34 cellular contexts compared by ENCODE assay signal in the genomic region with DNA sequence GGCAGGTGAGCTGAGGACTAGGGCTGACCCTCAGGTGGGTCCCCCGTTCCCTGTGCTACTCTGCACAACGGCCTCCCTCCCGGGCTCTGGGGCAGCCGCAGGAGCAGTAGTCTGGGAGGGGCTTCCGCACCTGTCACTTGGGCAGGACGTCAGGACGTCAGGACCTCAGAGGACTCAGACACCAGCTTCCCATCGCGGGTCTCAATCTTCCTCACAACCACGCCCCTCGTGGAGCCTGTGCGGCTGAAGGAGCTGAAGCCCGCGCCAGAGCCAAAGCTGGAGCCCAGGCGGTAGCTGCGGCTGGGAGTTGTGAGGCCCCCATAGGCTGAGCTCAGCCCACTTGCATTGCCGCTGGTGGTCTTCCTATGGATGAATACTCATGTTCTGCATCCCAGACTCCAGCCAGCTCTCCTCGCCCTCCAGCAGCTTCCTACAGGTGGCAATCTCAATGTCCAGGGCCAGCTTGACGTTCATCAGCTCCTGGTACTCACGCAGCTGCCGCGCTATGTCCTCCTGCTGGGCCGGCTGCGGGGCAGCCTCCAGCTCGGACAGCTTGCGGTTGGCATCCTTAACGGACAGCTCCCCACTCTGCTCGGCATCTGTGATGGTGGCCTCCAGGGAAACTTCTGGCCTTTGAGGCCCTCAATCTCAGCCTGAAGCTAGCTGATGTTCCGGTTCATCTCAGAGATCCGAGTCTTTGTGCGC.
"Had no signal": no experiment of that assay in that cellular context is flagged by ENCODE, and none has a peak within 500 bp of the region (broad histone marks: within the 10 kb centered on the region; RNA-seq: fewer than 3 reads in every experiment).

No MANE protein-coding gene starts in this region.

- H3K36me3 ChIP-seq: brain microvascular endothelial cell, Peyer's patch, SJCRH30 had no signal

- H3K27me3 ChIP-seq: brain microvascular endothelial cell, Peyer's patch, SJCRH30 had no signal

- ATAC-seq: activated CD8-positive, alpha-beta memory T cell treated with anti-CD3 and anti-CD28 coated beads, Interleukin-2, amount 10 ng/mL, durations not matched to agents 7 days and 5 days; activated naive CD8-positive, alpha-beta T cell treated with anti-CD3 and anti-CD28 coated beads, Interleukin-2, amount 50 U/mL, for 24 hours; K562; PC-3 had no signal

- H3K4me3 Mint-ChIP-seq: activated CD4-positive, alpha-beta memory T cell treated with anti-CD3 and anti-CD28 coated beads, Interleukin-2, amount 10 ng/mL, durations not matched to agents 7 days and 5 days; activated CD8-positive, alpha-beta memory T cell treated with anti-CD3 and anti-CD28 coated beads, Interleukin-2, amount 10 ng/mL, durations not matched to agents 7 days and 5 days; activated naive CD4-positive, alpha-beta T cell treated with anti-CD3 and anti-CD28 coated beads, Interleukin-2, amount 10 ng/mL, durations not matched to agents 7 days and 5 days; activated naive CD8-positive, alpha-beta T cell; activated naive CD8-positive, alpha-beta T cell treated with anti-CD3 and anti-CD28 coated beads, Interleukin-2, amount 50 U/mL, for 24 hours had no signal

- H3K27me3 Mint-ChIP-seq: activated CD4-positive, alpha-beta memory T cell treated with anti-CD3 and anti-CD28 coated beads, Interleukin-2, amount 10 ng/mL, durations not matched to agents 7 days and 5 days; activated CD8-positive, alpha-beta memory T cell treated with anti-CD3 and anti-CD28 coated beads, Interleukin-2, amount 10 ng/mL, durations not matched to agents 7 days and 5 days; activated naive CD4-positive, alpha-beta T cell treated with anti-CD3 and anti-CD28 coated beads, Interleukin-2, amount 10 ng/mL, durations not matched to agents 7 days and 5 days had no signal

- H3K4me1 Mint-ChIP-seq: activated CD4-positive, alpha-beta memory T cell treated with anti-CD3 and anti-CD28 coated beads, Interleukin-2, amount 10 ng/mL, durations not matched to agents 7 days and 5 days; activated CD8-positive, alpha-beta memory T cell treated with anti-CD3 and anti-CD28 coated beads, Interleukin-2, amount 10 ng/mL, durations not matched to agents 7 days and 5 days; activated naive CD4-positive, alpha-beta T cell treated with anti-CD3 and anti-CD28 coated beads, Interleukin-2, amount 10 ng/mL, durations not matched to agents 7 days and 5 days; activated naive CD8-positive, alpha-beta T cell treated with anti-CD3 and anti-CD28 coated beads, Interleukin-2, amount 50 U/mL, for 24 hours had no signal

- H3K9me3 Mint-ChIP-seq: activated CD4-positive, alpha-beta memory T cell treated with anti-CD3 and anti-CD28 coated beads, Interleukin-2, amount 10 ng/mL, durations not matched to agents 7 days and 5 days; activated naive CD4-positive, alpha-beta T cell treated with anti-CD3 and anti-CD28 coated beads, Interleukin-2, amount 10 ng/mL, durations not matched to agents 7 days and 5 days; activated naive CD8-positive, alpha-beta T cell treated with anti-CD3 and anti-CD28 coated beads, Interleukin-2, amount 50 U/mL, for 24 hours had no signal

- DNase-seq: activated CD4-positive, alpha-beta memory T cell treated with anti-CD3 and anti-CD28 coated beads, Interleukin-2, amount 10 ng/mL, durations not matched to agents 7 days and 5 days; activated CD4-positive, alpha-beta T cell treated with anti-CD3 and anti-CD28 coated beads for 1 hour; activated CD4-positive, alpha-beta T cell treated with anti-CD3 and anti-CD28 coated beads for 48 hours; activated CD4-positive, CD25-positive, alpha-beta regulatory T cell; activated CD8-positive, alpha-beta memory T cell treated with anti-CD3 and anti-CD28 coated beads for 24 hours; activated CD8-positive, alpha-beta memory T cell treated with anti-CD3 and anti-CD28 coated beads, Interleukin-2, amount 10 ng/mL, durations not matched to agents 7 days and 5 days; activated CD8-positive, alpha-beta memory T cell treated with anti-CD3 and anti-CD28 coated beads, Interleukin-2, amount 50 U/mL, for 48 hours; activated effector memory CD4-positive, alpha-beta T cell treated with Interleukin-2 at 50 U/mL for 16 hours; activated naive CD4-positive, alpha-beta T cell treated with anti-CD3 and anti-CD28 coated beads, Interleukin-2, amount 10 ng/mL, durations not matched to agents 7 days and 5 days; activated naive CD8-positive, alpha-beta T cell treated with anti-CD3 and anti-CD28 coated beads, Interleukin-2, amount 50 U/mL, for 24 hours; activated T-cell treated with anti-CD3 and anti-CD28 coated beads, Interleukin-2, amount 50 U/mL, for 48 hours; aorta; brain microvascular endothelial cell; central memory CD4-positive, alpha-beta T cell; Karpas-422; NCI-H1105; NCI-H1436; NCI-H1694; NCI-H1930; NCI-H2081 treated with DMSO at 0.1 percent for 48 hours; NCI-H345; NCI-H510A; NCI-H526; NCI-H748 treated with DMSO at 0.1 percent for 48 hours; NK-92 treated with Interleukin-12 subunit alpha and Interleukin-12 subunit beta, amount 100 ng/mL, for 24 hours; PC-3; Peyer's patch; SHP77; SJCRH30; T1000 had no signal

- H3K27ac ChIP-seq: brain microvascular endothelial cell, Peyer's patch, SJCRH30, SK-N-MC, VCaP had no signal

- H3K4me1 ChIP-seq: Peyer's patch, SJCRH30 had no signal

- H3K36me3 Mint-ChIP-seq: activated CD8-positive, alpha-beta memory T cell treated with anti-CD3 and anti-CD28 coated beads, Interleukin-2, amount 10 ng/mL, durations not matched to agents 7 days and 5 days; activated naive CD4-positive, alpha-beta T cell treated with anti-CD3 and anti-CD28 coated beads, Interleukin-2, amount 10 ng/mL, durations not matched to agents 7 days and 5 days; activated naive CD8-positive, alpha-beta T cell had no signal

- H3K9me3 ChIP-seq: Peyer's patch, SJCRH30 had no signal

- H3K27ac Mint-ChIP-seq: activated CD4-positive, alpha-beta memory T cell treated with anti-CD3 and anti-CD28 coated beads, Interleukin-2, amount 10 ng/mL, durations not matched to agents 7 days and 5 days; activated CD8-positive, alpha-beta memory T cell treated with anti-CD3 and anti-CD28 coated beads, Interleukin-2, amount 10 ng/mL, durations not matched to agents 7 days and 5 days; activated naive CD4-positive, alpha-beta T cell treated with anti-CD3 and anti-CD28 coated beads, Interleukin-2, amount 10 ng/mL, durations not matched to agents 7 days and 5 days; activated naive CD8-positive, alpha-beta T cell; activated naive CD8-positive, alpha-beta T cell treated with anti-CD3 and anti-CD28 coated beads, Interleukin-2, amount 50 U/mL, for 24 hours had no signal

- H3K4me3 ChIP-seq: K562, Peyer's patch, SJCRH30, SK-N-MC had no signal
